Comparison of ENCODE assay signal across 1 cellular context in genomic region chr17:2814499-2815341, GRCh38.
TF ChIP-seq lines count a peak whose summit lies in the region.

No MANE protein-coding gene starts in this region.

TF ChIP-seq in GM12878, 131 proteins besides CTCF, POLR2A, EP300 and RAD21 (continued from another document and continues in another):
- no peak for TF ChIP-seq ZBTB40 (IDR thresholded peaks at IDR 0.05; ENCODE audit: borderline replicate concordance)
- TF ChIP-seq ELK1 (IDR thresholded peaks at IDR 0.05; ENCODE audit: low read depth, low read length): no peak
- TF ChIP-seq ZNF592 (IDR thresholded peaks at IDR 0.05): no peak
- peak; percentile 74 for TF ChIP-seq TCF12 (IDR thresholded peaks at IDR 0.05; ENCODE audit: low read depth, low read length)
- no peak for TF ChIP-seq RELA (IDR thresholded peaks at IDR 0.05; ENCODE audit: borderline replicate concordance, partially characterized antibody)
- TF ChIP-seq TBL1XR1 (IDR thresholded peaks at IDR 0.05; ENCODE audit: low read depth, low read length): no peak; the same call in 1 of the 2 replicates
- TF ChIP-seq SIN3A (IDR thresholded peaks at IDR 0.05; ENCODE audit: low read depth, low read length): no peak
- no peak for TF ChIP-seq PRDM15 (CRISPR knock-in tag; IDR thresholded peaks at IDR 0.05)
- no peak for TF ChIP-seq YBX1 (IDR thresholded peaks at IDR 0.05)
- no peak for TF ChIP-seq ATF2 (IDR thresholded peaks at IDR 0.05; ENCODE audit: low read length)
- peak; percentile 63; the same call in 1 of the 2 replicates for TF ChIP-seq CBFB (IDR thresholded peaks at IDR 0.05; ENCODE audit: low read depth)
- no peak for TF ChIP-seq NR2C1 (IDR thresholded peaks at IDR 0.05)
- no peak for TF ChIP-seq BMI1 (IDR thresholded peaks at IDR 0.05; ENCODE audit: borderline replicate concordance)
- no peak for TF ChIP-seq WRNIP1 (IDR thresholded peaks at IDR 0.05; ENCODE audit: borderline replicate concordance, low read depth, low read length)
- no peak for TF ChIP-seq NFXL1 (IDR thresholded peaks at IDR 0.05; ENCODE audit: borderline replicate concordance)
- peak; percentile 35; the same call in 1 of the 2 replicates for TF ChIP-seq IKZF1 (conservative IDR thresholded peaks at IDR 0.05)
- TF ChIP-seq YY1 (IDR thresholded peaks at IDR 0.05; ENCODE audit: low read depth, low read length): peak; percentile 68
- no peak for TF ChIP-seq RFX5 (IDR thresholded peaks at IDR 0.05; ENCODE audit: low read depth, low read length)
- no peak for TF ChIP-seq SIX5 (IDR thresholded peaks at IDR 0.05; ENCODE audit: low read depth, low read length, severe bottlenecking)
- TF ChIP-seq HDAC2 (IDR thresholded peaks at IDR 0.05): no peak
- TF ChIP-seq PML (IDR thresholded peaks at IDR 0.05; ENCODE audit: low read length): no peak
- peak; percentile 50; the same call in 1 of the 2 replicates for TF ChIP-seq DPF2 (IDR thresholded peaks at IDR 0.05)
- no peak for TF ChIP-seq MXI1 (IDR thresholded peaks at IDR 0.05; ENCODE audit: low read depth, low read length)
- TF ChIP-seq ZNF687 (IDR thresholded peaks at IDR 0.05): no peak
- TF ChIP-seq SUPT20H (IDR thresholded peaks at IDR 0.05; ENCODE audit: borderline replicate concordance, control insufficient read depth, low read depth, low read length): no peak
- no peak for TF ChIP-seq PAX8 (IDR thresholded peaks at IDR 0.05)
- TF ChIP-seq STAT3 (IDR thresholded peaks at IDR 0.05; ENCODE audit: low read depth, low read length): no peak
- no peak for TF ChIP-seq IRF4 (IDR thresholded peaks at IDR 0.05; ENCODE audit: low read depth, low read length)
- TF ChIP-seq HDGF (IDR thresholded peaks at IDR 0.05): no peak
- TF ChIP-seq TARDBP (IDR thresholded peaks at IDR 0.05; ENCODE audit: borderline replicate concordance): no peak
- TF ChIP-seq RUNX3 (IDR thresholded peaks at IDR 0.05; ENCODE audit: low read length): peak; percentile 90
- TF ChIP-seq SMARCA5 (IDR thresholded peaks at IDR 0.05): no peak
- no peak for TF ChIP-seq ZNF384 (IDR thresholded peaks at IDR 0.05; ENCODE audit: borderline replicate concordance, low read depth, low read length)
- TF ChIP-seq MYB (IDR thresholded peaks at IDR 0.05; ENCODE audit: borderline replicate concordance, low read depth, low read length): no peak
- TF ChIP-seq ATF3 (IDR thresholded peaks at IDR 0.05; ENCODE audit: borderline replicate concordance, extremely low read depth, low read depth, low read length): no peak
- TF ChIP-seq KLF5 (IDR thresholded peaks at IDR 0.05; ENCODE audit: partially characterized antibody): no peak
- TF ChIP-seq BCLAF1 (IDR thresholded peaks at IDR 0.05): no peak
- TF ChIP-seq ASH2L (IDR thresholded peaks at IDR 0.05; ENCODE audit: borderline replicate concordance, low read depth): 0 out of 2 replicates have a peak, but pooled peaks have one; percentile 45
